In genomic region chr11:85664561-85665481, GRCh38 we compare ENCODE assay signal across 8 cellular contexts. TPM values are rescaled to one million over a fixed set of nuclear protein-coding genes. Genes with fewer than 3 reads are reported as not detected.
A peak's percentile ranks its signal among the peaks of the same experiment; 100 is the strongest.
DNase-seq lines count a peak whose midpoint lies in the region; ATAC-seq and TF ChIP-seq lines count a peak whose summit lies in the region.

Gene CREBZF (minus strand): TSS chr11:85665129. CDS start chr11:85664875, 254 bp downstream.

- ATAC-seq in HG02610 (IDR thresholded peaks at IDR 0.05; ENCODE audit: unreplicated experiment) (peak; percentile 91), omental fat pad (ENCODE audit: low FRiP score) (peak; percentile 96)
- ATAC-seq in activated naive CD4-positive, alpha-beta T cell treated with anti-CD3 and anti-CD28 coated beads, Interleukin-2, amount 50 U/mL, for 72 hours, result peak; percentile 90 to 92

- H3K9me3 ChIP-seq in testis, result no peaks in the 10 kb centered on the region

- H3K27me3 ChIP-seq in testis, result no peaks in the 10 kb centered on the region

- TF ChIP-seq POLR2A in testis (IDR thresholded peaks at IDR 0.05), result peak; percentile 92

- H3K4me3 ChIP-seq in GM08714 (ENCODE audit: low read length), result peak within 1 kb of the TSS; percentile 88
- H3K4me3 ChIP-seq in testis, result peak within 1 kb of the TSS; percentile 88 to 97

- peaks cover 27% of the 10 kb centered on the region for H3K4me1 ChIP-seq in testis

- H3K9me3 Mint-ChIP-seq in activated naive CD4-positive, alpha-beta T cell treated with anti-CD3 and anti-CD28 coated beads, Interleukin-2, amount 50 U/mL, for 72 hours, result no peaks in the 10 kb centered on the region

- WGBS in testis, 2 donors, result 0 to 1% methylated on average over 14 to 40 of the region's 70 CpGs

- DNase-seq in NCI-H1092 treated with DMSO at 0.1 percent for 48 hours (lab: John Stamatoyannopoulos, UW), result peak; percentile 98
- DNase-seq in SKM-1 (lab: John Stamatoyannopoulos, UW; ENCODE audit: unreplicated experiment), result peak; percentile 93
- DNase-seq in activated naive CD4-positive, alpha-beta T cell treated with anti-CD3 and anti-CD28 coated beads, Interleukin-2, amount 50 U/mL, for 72 hours (ENCODE audit: low spot score in 2 of 2), result peak; percentile 96 to 98
- DNase-seq in glomerular endothelial cell (ENCODE audit: extremely low read depth, low read depth, low spot score), result peak; percentile 66
- peak; percentile 91 for DNase-seq in omental fat pad (ENCODE audit: low spot score)
- peak; percentile 96 for DNase-seq in testis

- H3K27ac ChIP-seq in testis, result peak within 1 kb of the TSS; percentile 98 to 99

- H3K27ac Mint-ChIP-seq in activated naive CD4-positive, alpha-beta T cell treated with anti-CD3 and anti-CD28 coated beads, Interleukin-2, amount 50 U/mL, for 72 hours, result peak within 1 kb of the TSS; percentile 97

- intact Hi-C loops in testis (cut with DNase I; ENCODE audit: low total_unique reads), result no loop called here

- no peaks in the 10 kb centered on the region for H3K36me3 ChIP-seq in testis (ENCODE audit: low read depth, missing control alignments)

- TF ChIP-seq CTCF in omental fat pad (IDR thresholded peaks at IDR 0.05), result no peak
- peak in 1 of 3 experiments; percentile 2 for TF ChIP-seq CTCF in testis (IDR thresholded peaks at IDR 0.05)

- peaks cover 29 to 42% of the 10 kb centered on the region in 2 donors for H3K36me3 Mint-ChIP-seq in activated naive CD4-positive, alpha-beta T cell treated with anti-CD3 and anti-CD28 coated beads, Interleukin-2, amount 50 U/mL, for 72 hours

RNA-seq across cellular contexts. Expression of gene CREBZF, which starts in this region (rescaled TPM):
- 10 to 100 TPM; 61.0 to 65.7 TPM for total RNA-seq in activated naive CD4-positive, alpha-beta T cell treated with anti-CD3 and anti-CD28 coated beads, Interleukin-2, amount 50 U/mL, for 72 hours
- total RNA-seq in glomerular endothelial cell, result 10.0 and 29.0 TPM in 2 replicates
- total RNA-seq in omental fat pad, result 10 to 100 TPM; 39.0 to 81.0 (median 48.0) TPM
- 10 to 100 TPM; 85.8 to 89.7 TPM for total RNA-seq in testis
- 34.7 TPM for polyA plus RNA-seq in testis (ENCODE audit: insufficient read depth, low read depth, low replicate concordance)

Comparison
In these comparisons a context has a peak if more than half of its experiments do, and no peak if none do; other contexts are left out.
1. Peak in every context shown above with its lines: DNase-seq, ATAC-seq, H3K4me3 ChIP-seq and H3K27ac ChIP-seq.